Comparison of ENCODE assay signal across 26 cellular contexts in the genomic region with DNA sequence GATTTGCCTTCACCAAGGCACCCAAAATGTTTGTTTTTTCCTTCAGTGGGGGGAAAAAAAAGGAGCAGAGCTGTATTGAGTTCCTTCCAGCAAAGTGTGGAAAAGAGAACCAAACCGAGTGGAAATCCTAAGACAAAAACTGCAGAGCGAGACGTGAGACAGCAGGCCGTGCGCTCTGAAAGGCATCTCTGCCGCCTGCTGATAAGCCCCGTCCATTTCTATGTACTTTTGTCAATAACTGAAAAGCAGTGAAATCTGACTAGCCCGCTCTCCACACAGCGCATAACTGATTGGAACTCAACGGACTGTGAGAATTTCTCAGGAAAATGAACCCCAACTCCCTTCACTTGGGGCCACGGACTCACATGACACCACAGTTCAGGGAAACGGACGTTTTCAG.
A peak's percentile ranks its signal among the peaks of the same experiment; 100 is the strongest.
DNase-seq lines count a peak whose midpoint lies in the region; ATAC-seq and TF ChIP-seq lines count a peak whose summit lies in the region.
"Had no signal": no experiment of that assay in that cellular context is flagged by ENCODE, and none has a peak within 500 bp of the region (broad histone marks: within the 10 kb centered on the region; RNA-seq: fewer than 3 reads in every experiment).

No MANE protein-coding gene starts in this region.

- peak overlapping the region; percentile 92 for H3K27ac Mint-ChIP-seq in nephron progenitor cell
- H3K27ac Mint-ChIP-seq: activated CD8-positive, alpha-beta T cell treated with anti-CD3 and anti-CD28 coated beads, Interleukin-2, amount 10 ng/mL, durations not matched to agents 7 days and 5 days; activated naive CD8-positive, alpha-beta T cell treated with anti-CD3 and anti-CD28 coated beads for 36 hours; T-cell had no signal

- H3K27ac ChIP-seq in caudate nucleus (ENCODE audit: low read depth, low read length) (peak overlapping the region; percentile 60), substantia nigra (ENCODE audit: low read depth, low read length, poor library complexity, severe bottlenecking) (peak overlapping the region; percentile 44)
- H3K27ac ChIP-seq: 22Rv1, ascending aorta, lower lobe of right lung, prostate gland, SJSA1, tibial artery had no signal

- no peak for ATAC-seq in GM21529 (IDR thresholded peaks at IDR 0.05; ENCODE audit: unreplicated experiment)
- ATAC-seq in HG03439 (IDR thresholded peaks at IDR 0.05; ENCODE audit: unreplicated experiment): no peak
- ATAC-seq: activated CD8-positive, alpha-beta T cell treated with anti-CD3 and anti-CD28 coated beads, Interleukin-2, amount 10 ng/mL, durations not matched to agents 7 days and 5 days; lower lobe of right lung; stimulated activated naive CD8-positive, alpha-beta T cell treated with anti-CD3 and anti-CD28 coated beads, Interleukin-15, amount 100 ng/mL, for 72 hours; T-cell had no signal

- no peak for TF ChIP-seq CTCF in nephron progenitor cell (IDR thresholded peaks at IDR 0.05)

- H3K36me3 Mint-ChIP-seq in nephron progenitor cell (ENCODE audit: low read depth): no peaks in the 10 kb centered on the region
- H3K36me3 Mint-ChIP-seq: activated naive CD8-positive, alpha-beta T cell treated with anti-CD3 and anti-CD28 coated beads for 36 hours; T-cell had no signal

- no peaks in the 10 kb centered on the region for H3K9me3 Mint-ChIP-seq in nephron progenitor cell
- H3K9me3 Mint-ChIP-seq: activated naive CD8-positive, alpha-beta T cell treated with anti-CD3 and anti-CD28 coated beads for 36 hours; central memory CD8-positive, alpha-beta T cell; nephron; stimulated activated naive CD8-positive, alpha-beta T cell treated with anti-CD3 and anti-CD28 coated beads, Interleukin-15, amount 100 ng/mL, for 72 hours; T-cell had no signal

- DNase-seq in NCI-H1092 treated with DMSO at 0.1 percent for 48 hours (lab: John Stamatoyannopoulos, UW): peak; percentile 32
- DNase-seq in NCI-H1092 (lab: John Stamatoyannopoulos, UW): no peak
- DNase-seq in caudate nucleus (lab: John Stamatoyannopoulos, UW): peak in 1 of 61 donors; percentile 29
- DNase-seq in nephron progenitor cell: no peak
- DNase-seq in substantia nigra (lab: John Stamatoyannopoulos, UW): peak in 2 of 49 donors; percentile 20 to 54
- no peak for DNase-seq in AML-193 (lab: John Stamatoyannopoulos, UW)
- DNase-seq: activated CD8-positive, alpha-beta T cell treated with anti-CD3 and anti-CD28 coated beads, Interleukin-2, amount 10 ng/mL, durations not matched to agents 7 days and 5 days; activated effector memory CD4-positive, alpha-beta T cell treated with anti-CD3 and anti-CD28 coated beads, Interleukin-2, amount 50 U/mL, for 16 hours; activated naive CD8-positive, alpha-beta T cell treated with anti-CD3 and anti-CD28 coated beads for 36 hours; kidney; lower lobe of right lung; NCI-H187; NCI-H226; NCI-H748 treated with DMSO at 0.1 percent for 48 hours; RPMI8226; stimulated activated naive CD8-positive, alpha-beta T cell treated with anti-CD3 and anti-CD28 coated beads, Interleukin-15, amount 100 ng/mL, for 72 hours; T-cell; tibial artery had no signal

- H3K27me3 Mint-ChIP-seq in nephron progenitor cell (ENCODE audit: low read depth, poor library complexity): peaks cover 3% of the 10 kb centered on the region
- H3K27me3 Mint-ChIP-seq: activated naive CD8-positive, alpha-beta T cell treated with anti-CD3 and anti-CD28 coated beads for 36 hours had no signal

- peaks cover 66% of the 10 kb centered on the region for H3K4me1 Mint-ChIP-seq in nephron progenitor cell
- H3K4me1 Mint-ChIP-seq: activated naive CD8-positive, alpha-beta T cell treated with anti-CD3 and anti-CD28 coated beads for 36 hours; central memory CD8-positive, alpha-beta T cell; stimulated activated naive CD8-positive, alpha-beta T cell treated with anti-CD3 and anti-CD28 coated beads, Interleukin-15, amount 100 ng/mL, for 72 hours; T-cell had no signal

- no peak overlapping the region for H3K4me3 Mint-ChIP-seq in nephron progenitor cell
- H3K4me3 Mint-ChIP-seq: activated CD8-positive, alpha-beta T cell treated with anti-CD3 and anti-CD28 coated beads, Interleukin-2, amount 10 ng/mL, durations not matched to agents 7 days and 5 days; activated naive CD8-positive, alpha-beta T cell treated with anti-CD3 and anti-CD28 coated beads for 36 hours; central memory CD8-positive, alpha-beta T cell; nephron; stimulated activated naive CD8-positive, alpha-beta T cell treated with anti-CD3 and anti-CD28 coated beads, Interleukin-15, amount 100 ng/mL, for 72 hours; T-cell had no signal
